Comparison of ENCODE assay signal across 6 cellular contexts in the genomic region with DNA sequence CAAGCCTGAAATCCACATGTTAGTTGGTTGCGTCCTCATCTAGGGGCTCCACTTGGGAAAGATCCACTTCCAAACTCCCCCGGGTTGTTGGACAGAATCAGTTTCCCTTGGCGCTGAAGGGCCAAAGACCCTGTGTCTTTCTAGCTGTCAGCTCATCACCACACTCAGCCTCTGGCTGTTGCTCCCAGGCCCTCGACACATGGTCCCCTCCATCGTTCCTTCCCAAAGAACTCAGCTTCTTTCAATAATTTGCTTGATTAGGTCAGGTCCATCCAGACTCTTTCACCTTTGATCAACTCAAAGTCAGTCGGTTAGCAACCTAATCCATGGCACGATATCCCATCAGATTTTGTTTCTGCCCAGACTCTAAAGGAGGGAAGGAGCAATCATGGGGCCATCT.
"Had no signal": no experiment of that assay in that cellular context is flagged by ENCODE, and none has a peak within 500 bp of the region (broad histone marks: within the 10 kb centered on the region; RNA-seq: fewer than 3 reads in every experiment).

No MANE protein-coding gene starts in this region.

- H3K4me3 ChIP-seq: GM23248, HAP-1 had no signal

- H3K4me1 ChIP-seq: HAP-1 had no signal

- H3K36me3 Mint-ChIP-seq: IgD-negative memory B cell had no signal

- H3K27ac ChIP-seq: GM23248 had no signal

- H3K9me3 ChIP-seq: HAP-1 had no signal

- DNase-seq: GM23248, GOT3, H7, HFFc6 had no signal

- H3K4me3 Mint-ChIP-seq: HFFc6 had no signal

- H3K27ac Mint-ChIP-seq: HFFc6, IgD-negative memory B cell had no signal

- H3K36me3 ChIP-seq: HAP-1 had no signal
